Comparison of ENCODE assay signal across 23 cellular contexts in genomic region chr1:193525411-193525810, GRCh38.
DNase-seq lines count a peak whose midpoint lies in the region; ATAC-seq and TF ChIP-seq lines count a peak whose summit lies in the region.
"Had no signal": no experiment of that assay in that cellular context is flagged by ENCODE, and none has a peak within 500 bp of the region (broad histone marks: within the 10 kb centered on the region; RNA-seq: fewer than 3 reads in every experiment).

No MANE protein-coding gene starts in this region.

- H3K27ac Mint-ChIP-seq in activated T-helper 17 cell treated with anti-CD3 and anti-CD28 coated beads, Interleukin-2, amount 50 U/mL, for 72 hours: peak overlapping the region; percentile 54
- H3K27ac Mint-ChIP-seq: CD14-positive monocyte had no signal

- H3K27ac ChIP-seq in 22Rv1 (peak overlapping the region; percentile 62), MM.1S (ENCODE audit: low read length) (no peak overlapping the region), brain microvascular endothelial cell (no peak overlapping the region)
- H3K27ac ChIP-seq: PC-9, RWPE1 had no signal

- H3K9me3 Mint-ChIP-seq in activated T-helper 17 cell treated with anti-CD3 and anti-CD28 coated beads, Interleukin-2, amount 50 U/mL, for 72 hours: peaks cover 9% of the 10 kb centered on the region

- peak overlapping the region; percentile 9 for H3K4me3 Mint-ChIP-seq in activated T-helper 17 cell treated with anti-CD3 and anti-CD28 coated beads, Interleukin-2, amount 50 U/mL, for 72 hours
- H3K4me3 Mint-ChIP-seq: CD14-positive monocyte had no signal

- no peaks in the 10 kb centered on the region for H3K27me3 Mint-ChIP-seq in activated T-helper 17 cell treated with anti-CD3 and anti-CD28 coated beads, Interleukin-2, amount 50 U/mL, for 72 hours

- peaks cover 5% of the 10 kb centered on the region; the same call in 1 of the 2 replicates for H3K4me1 ChIP-seq in MM.1S (ENCODE audit: low read length)
- H3K4me1 ChIP-seq: HAP-1 had no signal

- H3K27me3 ChIP-seq in MM.1S (replicated peaks; ENCODE audit: insufficient read depth, low read length) (no peaks in the 10 kb centered on the region), brain microvascular endothelial cell (replicated peaks) (no peaks in the 10 kb centered on the region)

- DNase-seq in MM.1S (no peak), brain microvascular endothelial cell (no peak), SHP77 treated with DMSO at 0.1 percent for 48 hours (lab: John Stamatoyannopoulos, UW) (no peak)
- DNase-seq in activated CD4-positive, alpha-beta T cell treated with anti-CD3 and anti-CD28 coated beads for 4 hours: no peak
- DNase-seq: 8988T, Calu3, EL, MV-4-11, NCI-H1417 treated with DMSO at 0.1 percent for 48 hours, NCI-H187 treated with DMSO at 0.1 percent for 48 hours, NCI-H226, NCI-H524, NCI-H82, PC-9 had no signal

- H3K9me3 ChIP-seq in MM.1S (replicated peaks; ENCODE audit: insufficient read depth, low read length): no peaks in the 10 kb centered on the region
- H3K9me3 ChIP-seq: HAP-1 had no signal

- no peaks in the 10 kb centered on the region for H4K20me1 ChIP-seq in MM.1S (ENCODE audit: insufficient read depth, low read length)

- H3K36me3 Mint-ChIP-seq in activated T-helper 17 cell treated with anti-CD3 and anti-CD28 coated beads, Interleukin-2, amount 50 U/mL, for 72 hours (ENCODE audit: low read depth): peaks cover 3% of the 10 kb centered on the region
- H3K36me3 Mint-ChIP-seq: CD14-positive monocyte had no signal

- H3K79me2 ChIP-seq in MM.1S (ENCODE audit: low read length): no peaks in the 10 kb centered on the region

- no peak overlapping the region for H3K9ac ChIP-seq in MM.1S (ENCODE audit: low read length)

- H2AFZ ChIP-seq in MM.1S (ENCODE audit: low read length): peak overlapping the region; percentile 28; the same call in 1 of the 2 replicates
- H2AFZ ChIP-seq: PC-9 had no signal

- peaks cover 9% of the 10 kb centered on the region for H3K4me1 Mint-ChIP-seq in activated T-helper 17 cell treated with anti-CD3 and anti-CD28 coated beads, Interleukin-2, amount 50 U/mL, for 72 hours
- H3K4me1 Mint-ChIP-seq: CD14-positive monocyte had no signal

- peak overlapping the region; percentile 37 for H3K4me2 ChIP-seq in MM.1S (ENCODE audit: low read depth, low read length)
- H3K4me2 ChIP-seq: PC-9 had no signal

- peak; percentile 9 for ATAC-seq in GM19395 (IDR thresholded peaks at IDR 0.05; ENCODE audit: unreplicated experiment)
- no peak for ATAC-seq in activated T-helper 17 cell treated with anti-CD3 and anti-CD28 coated beads, Interleukin-2, amount 50 U/mL, for 72 hours (replicated peaks)
- no peak for ATAC-seq in GM18909 (IDR thresholded peaks at IDR 0.05; ENCODE audit: poor library complexity, unreplicated experiment)
- ATAC-seq: GM12878, K562 had no signal

- TF ChIP-seq CTCF in 22Rv1 (IDR thresholded peaks at IDR 0.05): no peak
- no peak for TF ChIP-seq CTCF in MM.1S (IDR thresholded peaks at IDR 0.05; ENCODE audit: low read length)
- no peak for TF ChIP-seq CTCF in brain microvascular endothelial cell (IDR thresholded peaks at IDR 0.05; ENCODE audit: low read depth, low read length, missing control alignments)

- H3K9me2 ChIP-seq in MM.1S (replicated peaks; ENCODE audit: insufficient read depth, low read length): no peaks in the 10 kb centered on the region

- H3K4me3 ChIP-seq in MM.1S (ENCODE audit: low read length) (no peak overlapping the region), brain microvascular endothelial cell (ENCODE audit: low read depth, low read length) (no peak overlapping the region)
- H3K4me3 ChIP-seq: GM12878, HAP-1, K562, PC-9 had no signal

- in situ Hi-C loops in brain microvascular endothelial cell (cut with HindIII; ENCODE audit: low pct_ligation_motif_present, low sequenced_read_pairs): no loop called here

- no peaks in the 10 kb centered on the region for H3K36me3 ChIP-seq in MM.1S (replicated peaks; ENCODE audit: insufficient read depth, low read length)
- H3K36me3 ChIP-seq in brain microvascular endothelial cell (replicated peaks): no peaks in the 10 kb centered on the region
- H3K36me3 ChIP-seq: HAP-1 had no signal

- H3F3A ChIP-seq in MM.1S (ENCODE audit: insufficient read depth, low read length): 0 out of 2 replicates have a peak, but pooled peaks cover 2% of the 10 kb centered on the region
